In the genomic region with DNA sequence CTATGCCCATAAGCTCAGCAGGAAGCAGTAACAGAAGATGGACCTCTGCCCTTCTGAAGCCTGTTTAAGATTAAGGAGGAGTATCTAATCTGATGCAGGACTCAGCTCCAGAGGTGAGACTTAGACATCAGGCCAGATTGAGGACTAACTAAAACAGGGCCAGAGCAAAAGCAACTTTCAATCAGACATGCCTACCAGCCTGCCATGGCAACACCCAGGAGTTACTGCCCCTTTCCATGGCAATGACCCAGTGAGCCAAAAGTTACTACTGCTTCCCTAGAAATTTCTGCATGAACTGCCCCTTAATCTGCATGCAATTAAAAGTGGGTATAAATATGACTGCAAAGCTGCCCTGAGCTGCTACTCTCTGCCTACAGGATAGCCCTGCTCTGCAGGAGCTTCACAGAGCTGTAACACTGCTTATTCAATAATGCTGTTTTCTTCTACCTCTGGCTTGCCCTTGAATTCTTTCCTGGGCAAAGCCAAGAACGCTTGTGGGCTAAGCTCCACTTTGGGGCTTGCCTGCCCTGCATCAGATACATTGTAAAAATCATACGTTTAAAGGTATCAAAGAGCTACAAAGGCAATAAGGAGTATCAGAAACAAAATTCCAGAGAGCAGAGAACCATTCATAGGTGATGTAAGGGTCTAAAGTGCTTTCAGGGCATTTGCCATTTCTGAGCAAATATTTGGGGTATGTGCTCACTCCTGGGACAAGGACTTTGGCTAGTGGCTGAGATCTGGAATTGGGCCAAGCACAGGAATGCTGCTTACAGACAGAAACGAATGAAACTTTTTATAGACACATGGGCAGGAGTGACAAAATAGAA, we compare ENCODE assay signal across 1 cellular context.
TF ChIP-seq lines count a peak whose summit lies in the region.

No MANE protein-coding gene starts in this region.

TF ChIP-seq in HepG2, 621 proteins besides CTCF, POLR2A, EP300 and RAD21 (continued from another document and continues in another):
- TF ChIP-seq, protein P1, sequence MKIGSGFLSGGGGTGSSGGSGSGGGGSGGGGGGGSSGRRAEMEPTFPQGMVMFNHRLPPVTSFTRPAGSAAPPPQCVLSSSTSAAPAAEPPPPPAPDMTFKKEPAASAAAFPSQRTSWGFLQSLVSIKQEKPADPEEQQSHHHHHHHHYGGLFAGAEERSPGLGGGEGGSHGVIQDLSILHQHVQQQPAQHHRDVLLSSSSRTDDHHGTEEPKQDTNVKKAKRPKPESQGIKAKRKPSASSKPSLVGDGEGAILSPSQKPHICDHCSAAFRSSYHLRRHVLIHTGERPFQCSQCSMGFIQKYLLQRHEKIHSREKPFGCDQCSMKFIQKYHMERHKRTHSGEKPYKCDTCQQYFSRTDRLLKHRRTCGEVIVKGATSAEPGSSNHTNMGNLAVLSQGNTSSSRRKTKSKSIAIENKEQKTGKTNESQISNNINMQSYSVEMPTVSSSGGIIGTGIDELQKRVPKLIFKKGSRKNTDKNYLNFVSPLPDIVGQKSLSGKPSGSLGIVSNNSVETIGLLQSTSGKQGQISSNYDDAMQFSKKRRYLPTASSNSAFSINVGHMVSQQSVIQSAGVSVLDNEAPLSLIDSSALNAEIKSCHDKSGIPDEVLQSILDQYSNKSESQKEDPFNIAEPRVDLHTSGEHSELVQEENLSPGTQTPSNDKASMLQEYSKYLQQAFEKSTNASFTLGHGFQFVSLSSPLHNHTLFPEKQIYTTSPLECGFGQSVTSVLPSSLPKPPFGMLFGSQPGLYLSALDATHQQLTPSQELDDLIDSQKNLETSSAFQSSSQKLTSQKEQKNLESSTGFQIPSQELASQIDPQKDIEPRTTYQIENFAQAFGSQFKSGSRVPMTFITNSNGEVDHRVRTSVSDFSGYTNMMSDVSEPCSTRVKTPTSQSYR (CRISPR knock-in tag; IDR thresholded peaks at IDR 0.05; ENCODE audit: borderline replicate concordance), result no peak
- TF ChIP-seq ZBTB7B (CRISPR knock-in tag; IDR thresholded peaks at IDR 0.05), result no peak
- TF ChIP-seq ZMAT3 (CRISPR knock-in tag; conservative IDR thresholded peaks at IDR 0.05), result no peak
- no peak for TF ChIP-seq HOXA7 (CRISPR knock-in tag; IDR thresholded peaks at IDR 0.05)
- no peak for TF ChIP-seq POGZ (CRISPR knock-in tag; IDR thresholded peaks at IDR 0.05)
- TF ChIP-seq GABPA (IDR thresholded peaks at IDR 0.05; ENCODE audit: low read depth, low read length), result no peak
- no peak for TF ChIP-seq GABPA (CRISPR knock-in tag; IDR thresholded peaks at IDR 0.05; ENCODE audit: low read depth)
- TF ChIP-seq PCBP1 (IDR thresholded peaks at IDR 0.05; ENCODE audit: borderline replicate concordance, low read depth, low read length), result no peak
- TF ChIP-seq PAX8 (CRISPR knock-in tag; IDR thresholded peaks at IDR 0.05; ENCODE audit: borderline replicate concordance), result no peak
- TF ChIP-seq MEF2D (CRISPR knock-in tag; IDR thresholded peaks at IDR 0.05), result 0 out of 2 replicates have a peak, but pooled peaks have one; percentile 39
- TF ChIP-seq, protein P2, sequence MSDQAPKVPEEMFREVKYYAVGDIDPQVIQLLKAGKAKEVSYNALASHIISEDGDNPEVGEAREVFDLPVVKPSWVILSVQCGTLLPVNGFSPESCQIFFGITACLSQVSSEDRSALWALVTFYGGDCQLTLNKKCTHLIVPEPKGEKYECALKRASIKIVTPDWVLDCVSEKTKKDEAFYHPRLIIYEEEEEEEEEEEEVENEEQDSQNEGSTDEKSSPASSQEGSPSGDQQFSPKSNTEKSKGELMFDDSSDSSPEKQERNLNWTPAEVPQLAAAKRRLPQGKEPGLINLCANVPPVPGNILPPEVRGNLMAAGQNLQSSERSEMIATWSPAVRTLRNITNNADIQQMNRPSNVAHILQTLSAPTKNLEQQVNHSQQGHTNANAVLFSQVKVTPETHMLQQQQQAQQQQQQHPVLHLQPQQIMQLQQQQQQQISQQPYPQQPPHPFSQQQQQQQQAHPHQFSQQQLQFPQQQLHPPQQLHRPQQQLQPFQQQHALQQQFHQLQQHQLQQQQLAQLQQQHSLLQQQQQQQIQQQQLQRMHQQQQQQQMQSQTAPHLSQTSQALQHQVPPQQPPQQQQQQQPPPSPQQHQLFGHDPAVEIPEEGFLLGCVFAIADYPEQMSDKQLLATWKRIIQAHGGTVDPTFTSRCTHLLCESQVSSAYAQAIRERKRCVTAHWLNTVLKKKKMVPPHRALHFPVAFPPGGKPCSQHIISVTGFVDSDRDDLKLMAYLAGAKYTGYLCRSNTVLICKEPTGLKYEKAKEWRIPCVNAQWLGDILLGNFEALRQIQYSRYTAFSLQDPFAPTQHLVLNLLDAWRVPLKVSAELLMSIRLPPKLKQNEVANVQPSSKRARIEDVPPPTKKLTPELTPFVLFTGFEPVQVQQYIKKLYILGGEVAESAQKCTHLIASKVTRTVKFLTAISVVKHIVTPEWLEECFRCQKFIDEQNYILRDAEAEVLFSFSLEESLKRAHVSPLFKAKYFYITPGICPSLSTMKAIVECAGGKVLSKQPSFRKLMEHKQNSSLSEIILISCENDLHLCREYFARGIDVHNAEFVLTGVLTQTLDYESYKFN (CRISPR knock-in tag; conservative IDR thresholded peaks at IDR 0.05), result peak; percentile 96
- TF ChIP-seq NFKB2 (CRISPR knock-in tag; IDR thresholded peaks at IDR 0.05; ENCODE audit: borderline replicate concordance), result no peak
- TF ChIP-seq HMG20A (CRISPR knock-in tag; IDR thresholded peaks at IDR 0.05; ENCODE audit: borderline replicate concordance), result peak; percentile 59; the same call in 1 of the 2 replicates
- no peak for TF ChIP-seq GATAD1 (CRISPR knock-in tag; IDR thresholded peaks at IDR 0.05)
- TF ChIP-seq RARA (CRISPR knock-in tag; IDR thresholded peaks at IDR 0.05), result peak; percentile 39; the same call in 1 of the 2 replicates
- TF ChIP-seq SP2 (CRISPR knock-in tag; IDR thresholded peaks at IDR 0.05), result no peak
- TF ChIP-seq SP5 (CRISPR knock-in tag; IDR thresholded peaks at IDR 0.05; ENCODE audit: borderline replicate concordance, low read depth), result no peak
- no peak for TF ChIP-seq KLF6 (CRISPR knock-in tag; IDR thresholded peaks at IDR 0.05)
- TF ChIP-seq NR2F6 (IDR thresholded peaks at IDR 0.05), result 0 out of 2 replicates have a peak, but pooled peaks have one; percentile 20
- TF ChIP-seq NR2F6 (CRISPR knock-in tag; IDR thresholded peaks at IDR 0.05), result peak; percentile 32; the same call in 1 of the 2 replicates
- no peak for TF ChIP-seq HCFC1 (IDR thresholded peaks at IDR 0.05; ENCODE audit: low read depth, low read length)
- TF ChIP-seq ARNT2 (CRISPR knock-in tag; IDR thresholded peaks at IDR 0.05; ENCODE audit: low read depth), result no peak
- no peak; the same call in 1 of the 2 replicates for TF ChIP-seq ZNF670 (CRISPR knock-in tag; IDR thresholded peaks at IDR 0.05; ENCODE audit: borderline replicate concordance)
- TF ChIP-seq, protein P3, sequence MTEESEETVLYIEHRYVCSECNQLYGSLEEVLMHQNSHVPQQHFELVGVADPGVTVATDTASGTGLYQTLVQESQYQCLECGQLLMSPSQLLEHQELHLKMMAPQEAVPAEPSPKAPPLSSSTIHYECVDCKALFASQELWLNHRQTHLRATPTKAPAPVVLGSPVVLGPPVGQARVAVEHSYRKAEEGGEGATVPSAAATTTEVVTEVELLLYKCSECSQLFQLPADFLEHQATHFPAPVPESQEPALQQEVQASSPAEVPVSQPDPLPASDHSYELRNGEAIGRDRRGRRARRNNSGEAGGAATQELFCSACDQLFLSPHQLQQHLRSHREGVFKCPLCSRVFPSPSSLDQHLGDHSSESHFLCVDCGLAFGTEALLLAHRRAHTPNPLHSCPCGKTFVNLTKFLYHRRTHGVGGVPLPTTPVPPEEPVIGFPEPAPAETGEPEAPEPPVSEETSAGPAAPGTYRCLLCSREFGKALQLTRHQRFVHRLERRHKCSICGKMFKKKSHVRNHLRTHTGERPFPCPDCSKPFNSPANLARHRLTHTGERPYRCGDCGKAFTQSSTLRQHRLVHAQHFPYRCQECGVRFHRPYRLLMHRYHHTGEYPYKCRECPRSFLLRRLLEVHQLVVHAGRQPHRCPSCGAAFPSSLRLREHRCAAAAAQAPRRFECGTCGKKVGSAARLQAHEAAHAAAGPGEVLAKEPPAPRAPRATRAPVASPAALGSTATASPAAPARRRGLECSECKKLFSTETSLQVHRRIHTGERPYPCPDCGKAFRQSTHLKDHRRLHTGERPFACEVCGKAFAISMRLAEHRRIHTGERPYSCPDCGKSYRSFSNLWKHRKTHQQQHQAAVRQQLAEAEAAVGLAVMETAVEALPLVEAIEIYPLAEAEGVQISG (CRISPR knock-in tag; IDR thresholded peaks at IDR 0.05), result no peak
- TF ChIP-seq ZNF292 (CRISPR knock-in tag; IDR thresholded peaks at IDR 0.05; ENCODE audit: borderline replicate concordance, low read depth), result peak; percentile 77; the same call in 1 of the 2 replicates
- no peak for TF ChIP-seq ZNF674 (CRISPR knock-in tag; IDR thresholded peaks at IDR 0.05; ENCODE audit: low read depth)
- no peak for TF ChIP-seq AGO1 (IDR thresholded peaks at IDR 0.05; ENCODE audit: low read depth, low read length, poor library complexity, severe bottlenecking)
- TF ChIP-seq, protein P4, sequence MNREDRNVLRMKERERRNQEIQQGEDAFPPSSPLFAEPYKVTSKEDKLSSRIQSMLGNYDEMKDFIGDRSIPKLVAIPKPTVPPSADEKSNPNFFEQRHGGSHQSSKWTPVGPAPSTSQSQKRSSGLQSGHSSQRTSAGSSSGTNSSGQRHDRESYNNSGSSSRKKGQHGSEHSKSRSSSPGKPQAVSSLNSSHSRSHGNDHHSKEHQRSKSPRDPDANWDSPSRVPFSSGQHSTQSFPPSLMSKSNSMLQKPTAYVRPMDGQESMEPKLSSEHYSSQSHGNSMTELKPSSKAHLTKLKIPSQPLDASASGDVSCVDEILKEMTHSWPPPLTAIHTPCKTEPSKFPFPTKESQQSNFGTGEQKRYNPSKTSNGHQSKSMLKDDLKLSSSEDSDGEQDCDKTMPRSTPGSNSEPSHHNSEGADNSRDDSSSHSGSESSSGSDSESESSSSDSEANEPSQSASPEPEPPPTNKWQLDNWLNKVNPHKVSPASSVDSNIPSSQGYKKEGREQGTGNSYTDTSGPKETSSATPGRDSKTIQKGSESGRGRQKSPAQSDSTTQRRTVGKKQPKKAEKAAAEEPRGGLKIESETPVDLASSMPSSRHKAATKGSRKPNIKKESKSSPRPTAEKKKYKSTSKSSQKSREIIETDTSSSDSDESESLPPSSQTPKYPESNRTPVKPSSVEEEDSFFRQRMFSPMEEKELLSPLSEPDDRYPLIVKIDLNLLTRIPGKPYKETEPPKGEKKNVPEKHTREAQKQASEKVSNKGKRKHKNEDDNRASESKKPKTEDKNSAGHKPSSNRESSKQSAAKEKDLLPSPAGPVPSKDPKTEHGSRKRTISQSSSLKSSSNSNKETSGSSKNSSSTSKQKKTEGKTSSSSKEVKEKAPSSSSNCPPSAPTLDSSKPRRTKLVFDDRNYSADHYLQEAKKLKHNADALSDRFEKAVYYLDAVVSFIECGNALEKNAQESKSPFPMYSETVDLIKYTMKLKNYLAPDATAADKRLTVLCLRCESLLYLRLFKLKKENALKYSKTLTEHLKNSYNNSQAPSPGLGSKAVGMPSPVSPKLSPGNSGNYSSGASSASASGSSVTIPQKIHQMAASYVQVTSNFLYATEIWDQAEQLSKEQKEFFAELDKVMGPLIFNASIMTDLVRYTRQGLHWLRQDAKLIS (CRISPR knock-in tag; IDR thresholded peaks at IDR 0.05), result no peak
- TF ChIP-seq MXD4 (CRISPR knock-in tag; IDR thresholded peaks at IDR 0.05), result no peak
- no peak for TF ChIP-seq IKZF4 (CRISPR knock-in tag; IDR thresholded peaks at IDR 0.05; ENCODE audit: borderline replicate concordance, low read depth, not compliant biosample characterization)
- TF ChIP-seq TEAD3 (CRISPR knock-in tag; optimal IDR thresholded peaks at IDR 0.05; ENCODE audit: borderline replicate concordance), result peak; percentile 98
- TF ChIP-seq ZFY (CRISPR knock-in tag; IDR thresholded peaks at IDR 0.05), result no peak
- no peak for TF ChIP-seq GLI4 (CRISPR knock-in tag; IDR thresholded peaks at IDR 0.05; ENCODE audit: borderline replicate concordance)
- TF ChIP-seq ISX (CRISPR knock-in tag; conservative IDR thresholded peaks at IDR 0.05), result no peak
- TF ChIP-seq RFX5 (IDR thresholded peaks at IDR 0.05; ENCODE audit: low read depth, low read length), result no peak
- no peak for TF ChIP-seq TBP (CRISPR knock-in tag; IDR thresholded peaks at IDR 0.05)
- TF ChIP-seq PRPF4 (IDR thresholded peaks at IDR 0.05; ENCODE audit: low read depth, low read length, poor library complexity, severe bottlenecking), result no peak
- TF ChIP-seq PRDM15 (CRISPR knock-in tag; IDR thresholded peaks at IDR 0.05), result no peak
- no peak for TF ChIP-seq FOXP1 (IDR thresholded peaks at IDR 0.05)
- TF ChIP-seq FOXP1 (CRISPR knock-in tag; IDR thresholded peaks at IDR 0.05), result no peak
